ENCODE assay signal across 8 cellular contexts in the genomic region with DNA sequence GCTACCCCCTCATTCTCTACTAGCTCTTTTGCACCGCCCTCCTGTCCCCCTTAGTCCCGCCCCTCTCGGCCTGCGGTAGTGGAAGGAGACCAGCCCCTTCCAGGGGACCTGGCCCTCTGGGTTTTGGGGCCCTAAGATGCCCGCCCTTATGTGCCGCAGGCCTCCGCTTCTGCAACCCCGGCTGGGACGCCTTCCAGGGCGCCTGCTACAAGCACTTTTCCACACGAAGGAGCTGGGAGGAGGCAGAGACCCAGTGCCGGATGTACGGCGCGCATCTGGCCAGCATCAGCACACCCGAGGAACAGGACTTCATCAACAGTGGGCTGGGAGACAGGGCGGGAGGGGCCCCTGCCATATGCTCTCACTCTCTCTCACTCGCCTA. TPM values are rescaled to one million over a fixed set of nuclear protein-coding genes. Genes with fewer than 3 reads are reported as not detected.
DNase-seq lines count a peak whose midpoint lies in the region; ATAC-seq and TF ChIP-seq lines count a peak whose summit lies in the region.
"Had no signal": no experiment of that assay in that cellular context is flagged by ENCODE, and none has a peak within 500 bp of the region (broad histone marks: within the 10 kb centered on the region; RNA-seq: fewer than 3 reads in every experiment).

No MANE protein-coding gene starts in this region.

- H3K9ac ChIP-seq in GM23248 = no peak overlapping the region
- peak overlapping the region in 1 of 2 donors; percentile 48 for H3K9ac ChIP-seq in colonic mucosa (ENCODE audit: low read depth in 2 of 2, low read length in 2 of 2)

- peak overlapping the region; percentile 82 for H3K4me2 ChIP-seq in GM23248 (ENCODE audit: unreplicated experiment)

- H3K79me2 ChIP-seq in GM23248 (ENCODE audit: insufficient read depth) = no peaks in the 10 kb centered on the region

- H3K9me3 ChIP-seq in GM23248 (ENCODE audit: low read depth) (no peaks in the 10 kb centered on the region), colonic mucosa (no peaks in the 10 kb centered on the region)
- H3K9me3 ChIP-seq: body of pancreas had no signal

- peaks cover 12% of the 10 kb centered on the region; the same call in 1 of the 2 replicates for H3K27me3 ChIP-seq in GM23248 (replicated peaks; ENCODE audit: insufficient read depth)
- no peaks in the 10 kb centered on the region for H3K27me3 ChIP-seq in colonic mucosa

- no peaks in the 10 kb centered on the region for H3K36me3 ChIP-seq in GM23248 (ENCODE audit: low read depth)
- H3K36me3 ChIP-seq in colonic mucosa = no peaks in the 10 kb centered on the region

- peaks cover 15% of the 10 kb centered on the region for H3F3A ChIP-seq in GM23248 (ENCODE audit: insufficient read depth)

- no peak for TF ChIP-seq CTCF in colonic mucosa (IDR thresholded peaks at IDR 0.05)

- H3K4me3 ChIP-seq in GM23248 (0 out of 2 replicates have a peak overlapping the region, but pooled peaks have one; percentile 58), skeletal muscle cell (ENCODE audit: low read depth, low read length) (peak overlapping the region; percentile 28), colonic mucosa (no peak overlapping the region)
- H3K4me3 ChIP-seq: body of pancreas had no signal

- H3K27ac ChIP-seq in GM23248 (no peak overlapping the region), colonic mucosa (no peak overlapping the region)
- H3K27ac ChIP-seq: body of pancreas had no signal

- H2AFZ ChIP-seq in GM23248 = peak overlapping the region; percentile 65; the same call in 1 of the 2 replicates

- ATAC-seq in SK-N-SH treated with all-trans-retinoic acid at 6 μM for 48 hours (no peak; the same call in 2 of the 3 replicates), left cardiac atrium (no peak)

- no peaks in the 10 kb centered on the region for H4K20me1 ChIP-seq in GM23248 (ENCODE audit: insufficient read depth)

- 1 to 5% methylated on average over 18 of the region's 18 CpGs for WGBS in GM23248 (ENCODE audit: low coverage in 1 of 2, low lambda C conversion rate in 2 of 2, missing lambda C conversion rate in 2 of 2), 2 experiments

- no peaks in the 10 kb centered on the region for H3K9me2 ChIP-seq in GM23248 (ENCODE audit: insufficient read depth)

- intact Hi-C loops in left cardiac atrium (cut with DNase I) (loop anchor here in 1 of 2 donors (2.0 kb wide), 2 partner anchors 28 to 270 kb away; no protein-coding TSS in a partner anchor), colonic mucosa (cut with DNase I) (no loop called here)

- H3K4me1 ChIP-seq in GM23248 (ENCODE audit: insufficient read depth) = peaks cover 22% of the 10 kb centered on the region
- peaks cover 27% of the 10 kb centered on the region for H3K4me1 ChIP-seq in colonic mucosa

- in situ Hi-C loops in GM23248 (cut with MboI) = no loop called here

- DNase-seq in GM23248 = peak; percentile 46
- peak; percentile 52 for DNase-seq in left cardiac atrium
- no peak for DNase-seq in skeletal muscle cell (ENCODE audit: low read depth)
- no peak for DNase-seq in NCI-H446 (lab: John Stamatoyannopoulos, UW)
- no peak for DNase-seq in cerebellar cortex (ENCODE audit: low spot score)
- DNase-seq in colonic mucosa = no peak

TF ChIP-seq in SK-N-SH treated with all-trans-retinoic acid at 6 μM for 48 hours, 23 proteins besides CTCF, POLR2A, EP300 and RAD21:
- no peak for TF ChIP-seq ZNF8 (CRISPR knock-in tag; IDR thresholded peaks at IDR 0.05)
- TF ChIP-seq RARB (CRISPR knock-in tag; IDR thresholded peaks at IDR 0.05) = no peak
- TF ChIP-seq ZNF70 (CRISPR knock-in tag; IDR thresholded peaks at IDR 0.05) = no peak
- TF ChIP-seq CSDC2 (CRISPR knock-in tag; IDR thresholded peaks at IDR 0.05) = no peak
- no peak for TF ChIP-seq ESRRG (CRISPR knock-in tag; IDR thresholded peaks at IDR 0.05)
- TF ChIP-seq TCF4 (CRISPR knock-in tag; IDR thresholded peaks at IDR 0.05; ENCODE audit: borderline replicate concordance) = peak; percentile 40; the same call in 1 of the 2 replicates

RNA-seq across cellular contexts. Expression of a gene that starts 14.9 kb away (rescaled TPM):
- not detected in 2 replicates for total RNA-seq in GM23248 (2014; rRNA removed; shearing (Covaris generic))
- polyA plus RNA-seq in GM23248 (2016; fragmentation: Nextera tagmentation; extraction: Ambion mirVana) = not detected in 2 replicates
- total RNA-seq in left cardiac atrium = under 1 TPM; 0.29 to 0.47 TPM
- under 1 TPM in 1 of 2 donors, not detected in 1; 0.37 TPM for total RNA-seq in colonic mucosa

RNA-seq across cellular contexts. Expression of a gene that starts 20.4 kb away (rescaled TPM):
- total RNA-seq in GM23248 (2014; rRNA removed; shearing (Covaris generic)) = 15.0 and 23.0 TPM in 2 replicates
- 2.2 TPM in 2 replicates for polyA plus RNA-seq in GM23248 (2016; fragmentation: Nextera tagmentation; extraction: Ambion mirVana)
- 100 to 1,000 TPM; 224 to 240 TPM for total RNA-seq in left cardiac atrium
- 1 to 10 TPM; 5.3 to 8.1 TPM for total RNA-seq in colonic mucosa

RNA-seq across cellular contexts. Expression of a gene that starts 37.6 kb away (rescaled TPM):
- not detected in 2 replicates for total RNA-seq in GM23248 (2014; rRNA removed; shearing (Covaris generic))
- not detected in 2 replicates for polyA plus RNA-seq in GM23248 (2016; fragmentation: Nextera tagmentation; extraction: Ambion mirVana)
- total RNA-seq in left cardiac atrium (1 to 10 TPM; 1.3 to 1.9 TPM), colonic mucosa (under 1 TPM in 1 of 2 donors, not detected in 1; 0.96 TPM)
- total RNA-seq: body of pancreas had no signal

RNA-seq across cellular contexts. Expression of a gene that starts 48.6 kb away (rescaled TPM):
- total RNA-seq in GM23248 (2014; rRNA removed; shearing (Covaris generic)) = 23.3 and 38.8 TPM in 2 replicates
- polyA plus RNA-seq in GM23248 (2016; fragmentation: Nextera tagmentation; extraction: Ambion mirVana) = 64.1 and 68.6 TPM in 2 replicates
- total RNA-seq in left cardiac atrium (1 to 10 TPM; 1.5 TPM), colonic mucosa (1 to 10 TPM; 1.2 to 1.4 TPM)

RNA-seq across cellular contexts. Expression of a gene that starts 55.5 kb away (rescaled TPM):
- total RNA-seq in GM23248 (2014; rRNA removed; shearing (Covaris generic)) = 9.5 and 12.5 TPM in 2 replicates
- 43.0 and 46.6 TPM in 2 replicates for polyA plus RNA-seq in GM23248 (2016; fragmentation: Nextera tagmentation; extraction: Ambion mirVana)
- total RNA-seq in left cardiac atrium = 10 to 100 TPM; 14.6 to 27.0 TPM
- 10 to 100 TPM; 12.3 to 31.3 TPM for total RNA-seq in colonic mucosa

Comparison
In these comparisons a context has a peak if more than half of its experiments do, and no peak if none do; other contexts are left out.
1. DNase-seq: peak in GM23248 (single experiment) and left cardiac atrium (single experiment); none in skeletal muscle cell (single experiment), NCI-H446 (0 of 2), cerebellar cortex (single experiment) and colonic mucosa (single experiment).